ENCODE assay signal across 12 cellular contexts in genomic region chr10:98055875-98056516, GRCh38. TPM values are rescaled to one million over a fixed set of nuclear protein-coding genes. Genes with fewer than 3 reads are reported as not detected.
DNase-seq lines count a peak whose midpoint lies in the region; ATAC-seq, FAIRE-seq and TF ChIP-seq lines count a peak whose summit lies in the region.
"Had no signal": no experiment of that assay in that cellular context is flagged by ENCODE, and none has a peak within 500 bp of the region (broad histone marks: within the 10 kb centered on the region; RNA-seq: fewer than 3 reads in every experiment).

No MANE protein-coding gene starts in this region.

- TF ChIP-seq POLR2A in H1 (IDR thresholded peaks at IDR 0.05; ENCODE audit: control extremely low read depth in 1 of 2, low read depth in 2 of 2, low read length in 2 of 2) (no peak), heart left ventricle (IDR thresholded peaks at IDR 0.05) (no peak)

- no peaks in the 10 kb centered on the region for H3K4me1 Mint-ChIP-seq in activated naive CD8-positive, alpha-beta T cell treated with anti-CD3 and anti-CD28 coated beads, Interleukin-2, amount 10 ng/mL, durations not matched to agents 7 days and 5 days
- no peaks in the 10 kb centered on the region for H3K4me1 Mint-ChIP-seq in activated naive CD8-positive, alpha-beta T cell treated with anti-CD3 and anti-CD28 coated beads for 36 hours

- no peak for ATAC-seq in activated naive CD8-positive, alpha-beta T cell treated with anti-CD3 and anti-CD28 coated beads, Interleukin-2, amount 10 ng/mL, durations not matched to agents 7 days and 5 days (ENCODE audit: low read depth)
- ATAC-seq in heart left ventricle = no peak

- no peak overlapping the region for H2BK120ac ChIP-seq in H1 (replicated peaks; ENCODE audit: low read depth, low read length)

- H3K4me1 ChIP-seq in H1 (replicated peaks in 1 of 4; ENCODE audit: control insufficient read depth in 3 of 4, insufficient read depth in 4 of 4, low read length in 3 of 4) (no peaks in the 10 kb centered on the region), heart left ventricle (no peaks in the 10 kb centered on the region)
- H3K4me1 ChIP-seq: parathyroid adenoma had no signal

- H3K9me3 Mint-ChIP-seq in activated naive CD8-positive, alpha-beta T cell treated with anti-CD3 and anti-CD28 coated beads, Interleukin-2, amount 10 ng/mL, durations not matched to agents 7 days and 5 days = no peaks in the 10 kb centered on the region
- H3K9me3 Mint-ChIP-seq in activated naive CD8-positive, alpha-beta T cell treated with anti-CD3 and anti-CD28 coated beads for 36 hours = no peaks in the 10 kb centered on the region

- no peaks in the 10 kb centered on the region for H3K79me1 ChIP-seq in H1 (ENCODE audit: low read depth, low read length)

- POLR2A ChIA-PET in activated naive CD8-positive, alpha-beta T cell treated with anti-CD3 and anti-CD28 coated beads, Interleukin-2, amount 10 ng/mL, durations not matched to agents 7 days and 5 days (lab: Charles Lee) = no interaction called here
- POLR2A ChIA-PET in H1 (lab: Charles Lee; ENCODE audit: partially characterized antibody) = no interaction called here

- no peak overlapping the region for H2BK12ac ChIP-seq in H1 (ENCODE audit: low read depth, low read length)

- peaks cover 0 to 4% of the 10 kb centered on the region in 2 experiments for H4K20me1 ChIP-seq in H1 (replicated peaks in 1 of 2; ENCODE audit: control insufficient read depth in 1 of 2, insufficient read depth in 2 of 2, low read length in 2 of 2)

- peaks cover 27% of the 10 kb centered on the region for H3K27me3 Mint-ChIP-seq in activated naive CD8-positive, alpha-beta T cell treated with anti-CD3 and anti-CD28 coated beads, Interleukin-2, amount 10 ng/mL, durations not matched to agents 7 days and 5 days
- peaks cover 37% of the 10 kb centered on the region for H3K27me3 Mint-ChIP-seq in activated naive CD8-positive, alpha-beta T cell treated with anti-CD3 and anti-CD28 coated beads for 36 hours

- H3K4me2 ChIP-seq in H1 (ENCODE audit: insufficient read depth in 1 of 2, low read depth in 2 of 2, low read length in 2 of 2) = no peak overlapping the region

- H3K56ac ChIP-seq in H1 (replicated peaks; ENCODE audit: insufficient read length, low read depth, low read length) = no peak overlapping the region

- peak in 1 of 2 experiments; percentile 15; a peak in 1 of 4 replicates for TF ChIP-seq RAD21 in H1 (IDR thresholded peaks at IDR 0.05 in 1 of 2, conservative IDR thresholded peaks at IDR 0.05 in 1 of 2; ENCODE audit: low read depth in 2 of 2, low read length in 2 of 2)

- H3K4me3 ChIP-seq in H1 (ENCODE audit: extremely low read depth in 1 of 4, insufficient read depth in 2 of 4, low read depth in 3 of 4, low read length in 4 of 4) = no peak overlapping the region
- H3K4me3 ChIP-seq in heart left ventricle = no peak overlapping the region

- H3K27me3 ChIP-seq in H1 (replicated peaks in 1 of 4; ENCODE audit: control insufficient read depth in 3 of 4, extremely low read depth in 1 of 4, insufficient read depth in 3 of 4, low read length in 3 of 4) (peaks cover 0 to 2% (median 0%) of the 10 kb centered on the region in 4 experiments; a peak in 4 of 7 replicates), heart left ventricle (peaks cover 0 to 19% (median 0%) of the 10 kb centered on the region in 9 donors)

- H3K18ac ChIP-seq in H1 (ENCODE audit: extremely low read depth, low read length) = no peak overlapping the region

- FAIRE-seq in H1 (lab: Jason Lieb, UNC) = peak; percentile 77

- no peak overlapping the region for H2AFZ ChIP-seq in H1 (ENCODE audit: low read length)
- H2AFZ ChIP-seq: parathyroid adenoma had no signal

- H3K14ac ChIP-seq in H1 (ENCODE audit: insufficient read length) = no peak overlapping the region

- H3K4ac ChIP-seq in H1 (replicated peaks; ENCODE audit: insufficient read length, low read depth, low read length) = no peak overlapping the region

- H3K23me2 ChIP-seq in H1 (ENCODE audit: low read depth, low read length) = no peaks in the 10 kb centered on the region

- no peak overlapping the region for H2BK15ac ChIP-seq in H1 (ENCODE audit: low read length)

- H2BK5ac ChIP-seq in H1 (ENCODE audit: low read depth, low read length) = no peak overlapping the region

- CTCF ChIA-PET in H1 (lab: Charles Lee; ENCODE audit: partially characterized antibody) = interaction anchor here (0.7 kb wide), 1 partner anchor 55 kb away, joined by 3 read pairs; no protein-coding TSS in a partner anchor

- H3K9me3 ChIP-seq in H1 (ENCODE audit: insufficient read depth in 2 of 2, low read depth in 1 of 2, low read length in 1 of 2) = no peaks in the 10 kb centered on the region
- no peaks in the 10 kb centered on the region for H3K9me3 ChIP-seq in heart left ventricle

- no peaks in the 10 kb centered on the region for H3K36me3 Mint-ChIP-seq in activated naive CD8-positive, alpha-beta T cell treated with anti-CD3 and anti-CD28 coated beads, Interleukin-2, amount 10 ng/mL, durations not matched to agents 7 days and 5 days
- no peaks in the 10 kb centered on the region for H3K36me3 Mint-ChIP-seq in activated naive CD8-positive, alpha-beta T cell treated with anti-CD3 and anti-CD28 coated beads for 36 hours

- H2BK20ac ChIP-seq in H1 (ENCODE audit: low read length) = no peak overlapping the region

- no peaks in the 10 kb centered on the region for H3K79me2 ChIP-seq in H1 (ENCODE audit: control insufficient read depth in 1 of 2, insufficient read depth in 2 of 2, low read length in 2 of 2)
- H3K79me2 ChIP-seq: parathyroid adenoma had no signal

- no peak overlapping the region for H3K4me3 Mint-ChIP-seq in activated naive CD8-positive, alpha-beta T cell treated with anti-CD3 and anti-CD28 coated beads, Interleukin-2, amount 10 ng/mL, durations not matched to agents 7 days and 5 days
- no peak overlapping the region for H3K4me3 Mint-ChIP-seq in activated naive CD8-positive, alpha-beta T cell treated with anti-CD3 and anti-CD28 coated beads for 36 hours

- no peak overlapping the region for H3K27ac ChIP-seq in H1 (ENCODE audit: low read depth, low read length)
- H3K27ac ChIP-seq in heart left ventricle = no peak overlapping the region
- H3K27ac ChIP-seq: parathyroid adenoma, RWPE1 had no signal

- H4K91ac ChIP-seq in H1 (replicated peaks; ENCODE audit: insufficient read length, low read length) = no peak overlapping the region

- 60% methylated on average over 4 of the region's 4 CpGs; no CpG with 5 or more reads in 1 of the 2 experiments for WGBS in H1 (ENCODE audit: extremely low coverage in 1 of 2, insufficient coverage in 1 of 2, insufficient read length in 1 of 2, insufficient replicate concordance in 2 of 2, low coverage in 1 of 2, low lambda C conversion rate in 2 of 2, missing lambda C conversion rate in 1 of 2), 2 experiments
- 39 to 40% (median 40%) methylated on average over 4 of the region's 4 CpGs for WGBS in heart left ventricle, 4 donors

- TF ChIP-seq CTCF in H1 (IDR thresholded peaks at IDR 0.05; ENCODE audit: control extremely low read depth in 1 of 3, insufficient read depth in 1 of 3, low read depth in 1 of 3, low read length in 3 of 3) = no peak
- no peak for TF ChIP-seq CTCF in heart left ventricle (IDR thresholded peaks at IDR 0.05)

- H4K5ac ChIP-seq in H1 (ENCODE audit: insufficient read length, low read depth, low read length) = no peak overlapping the region

- TF ChIP-seq EP300 in H1 (IDR thresholded peaks at IDR 0.05; ENCODE audit: borderline replicate concordance in 1 of 2, low read depth in 2 of 2, low read length in 2 of 2) = no peak

- H2AK5ac ChIP-seq in H1 (ENCODE audit: low read depth, low read length) = no peak overlapping the region

- no peak overlapping the region for H3K23ac ChIP-seq in H1 (ENCODE audit: insufficient read length)

- intact Hi-C loops in heart left ventricle (cut with DNase I) = no loop called here

- H3K36me3 ChIP-seq in H1 (ENCODE audit: control insufficient read depth in 2 of 4, insufficient read depth in 4 of 4, low read length in 3 of 4) = no peaks in the 10 kb centered on the region
- H3K36me3 ChIP-seq in heart left ventricle = no peaks in the 10 kb centered on the region

- H3K27ac Mint-ChIP-seq in activated naive CD8-positive, alpha-beta T cell treated with anti-CD3 and anti-CD28 coated beads, Interleukin-2, amount 10 ng/mL, durations not matched to agents 7 days and 5 days = no peak overlapping the region
- H3K27ac Mint-ChIP-seq in activated naive CD8-positive, alpha-beta T cell treated with anti-CD3 and anti-CD28 coated beads for 36 hours = no peak overlapping the region

- no peak overlapping the region for H4K8ac ChIP-seq in H1 (ENCODE audit: extremely low read depth, insufficient read depth, low read length)

- H3K9ac ChIP-seq in H1 (replicated peaks in 1 of 4; ENCODE audit: extremely low read depth in 1 of 4, low read depth in 3 of 4, low read length in 3 of 4) = no peak overlapping the region
- H3K9ac ChIP-seq: parathyroid adenoma had no signal

- DNase-seq in activated naive CD8-positive, alpha-beta T cell treated with anti-CD3 and anti-CD28 coated beads, Interleukin-2, amount 10 ng/mL, durations not matched to agents 7 days and 5 days = peak; percentile 35
- DNase-seq in activated naive CD8-positive, alpha-beta T cell treated with anti-CD3 and anti-CD28 coated beads for 36 hours = no peak
- DNase-seq in NCI-H460 (ENCODE audit: extremely low read depth, low read depth) (peak; percentile 33), H1 (ENCODE audit: low read depth in 1 of 2, low spot score in 2 of 2) (peak in 1 of 2 experiments; percentile 81), NCI-H82 treated with DMSO at 0.1 percent for 48 hours (lab: John Stamatoyannopoulos, UW; ENCODE audit: unreplicated experiment) (no peak), heart left ventricle (no peak), NCI-H146 treated with DMSO at 0.1 percent for 48 hours (lab: John Stamatoyannopoulos, UW; ENCODE audit: unreplicated experiment) (no peak)
- peak; percentile 10 for DNase-seq in stimulated activated CD4-positive, alpha-beta T cell treated with anti-CD3 and anti-CD28 coated beads, Interleukin-4, amount 100 ng/mL, for 24 hours
- DNase-seq: activated gamma-delta T cell; stimulated activated naive CD4-positive, alpha-beta T cell had no signal

RNA-seq across cellular contexts. Expression of gene CRTAC1, which starts 25.6 kb away (rescaled TPM):
- not detected for total RNA-seq in activated naive CD8-positive, alpha-beta T cell treated with anti-CD3 and anti-CD28 coated beads, Interleukin-2, amount 10 ng/mL, durations not matched to agents 7 days and 5 days
- not detected for total RNA-seq in activated naive CD8-positive, alpha-beta T cell treated with anti-CD3 and anti-CD28 coated beads for 36 hours
- total RNA-seq in NCI-H460 (2014; rRNA removed; shearing (Covaris generic)) = not detected in 2 replicates
- not detected in 2 replicates for polyA plus RNA-seq in NCI-H460 (2014; cell fraction: nucleus; rRNA removed)
- total RNA-seq in H1 (2021; fragmentation: NEBNext Ultra II Directional; extraction: Animal tissue kit (Norgen Biotek cat#: 25700)) = 0.91 and 1.1 TPM in 2 replicates
- polyA plus RNA-seq in H1 (2011; rRNA removed) = 1.2 and 2.7 TPM in 2 replicates
- 2.3 TPM for polyA plus RNA-seq in H1 (2011; cell fraction: cytosol; rRNA removed)
- 4.9 TPM for polyA plus RNA-seq in H1 (2011; cell fraction: nucleus; rRNA removed)
- polyA plus RNA-seq in H1 (2012, experiment 1 of 2) = 0.72 to 1.1 TPM (median 0.93 TPM) in 4 replicates
- polyA plus RNA-seq in H1 (2012, experiment 2 of 2) = 0.34 TPM
- polyA plus RNA-seq in H1 (2013, experiment 1 of 2) = 0.71 TPM
- polyA plus RNA-seq in H1 (2013, experiment 2 of 2) = 1.2 TPM
- 0.93 and 2.2 TPM in 2 replicates for polyA minus RNA-seq in H1 (2011; rRNA and poly(A)+ RNA removed)
- polyA minus RNA-seq in H1 (2011; cell fraction: cytosol; rRNA and poly(A)+ RNA removed) = not detected
- polyA minus RNA-seq in H1 (2011; cell fraction: nucleus; rRNA and poly(A)+ RNA removed) = 1.8 TPM
- total RNA-seq in heart left ventricle = 1 to 10 TPM in 7 of 9 donors, under 1 TPM in 2; 0.91 to 8.6 (median 1.7) TPM
- 1 to 10 TPM in 1 of 2 donors, under 1 TPM in 1; 0.38 to 2.0 TPM for polyA plus RNA-seq in heart left ventricle

Comparison
In these comparisons a context has a peak if more than half of its experiments do, and no peak if none do; other contexts are left out.
1. DNase-seq: peak in activated naive CD8-positive, alpha-beta T cell treated with anti-CD3 and anti-CD28 coated beads, Interleukin-2, amount 10 ng/mL, durations not matched to agents 7 days and 5 days (single experiment), NCI-H460 (single experiment) and stimulated activated CD4-positive, alpha-beta T cell treated with anti-CD3 and anti-CD28 coated beads, Interleukin-4, amount 100 ng/mL, for 24 hours (single experiment); none in activated naive CD8-positive, alpha-beta T cell treated with anti-CD3 and anti-CD28 coated beads for 36 hours (single experiment), NCI-H82 treated with DMSO at 0.1 percent for 48 hours (single experiment), heart left ventricle (0 of 5) and NCI-H146 treated with DMSO at 0.1 percent for 48 hours (single experiment).